ENCODE assay signal across 1 cellular context in the genomic region with DNA sequence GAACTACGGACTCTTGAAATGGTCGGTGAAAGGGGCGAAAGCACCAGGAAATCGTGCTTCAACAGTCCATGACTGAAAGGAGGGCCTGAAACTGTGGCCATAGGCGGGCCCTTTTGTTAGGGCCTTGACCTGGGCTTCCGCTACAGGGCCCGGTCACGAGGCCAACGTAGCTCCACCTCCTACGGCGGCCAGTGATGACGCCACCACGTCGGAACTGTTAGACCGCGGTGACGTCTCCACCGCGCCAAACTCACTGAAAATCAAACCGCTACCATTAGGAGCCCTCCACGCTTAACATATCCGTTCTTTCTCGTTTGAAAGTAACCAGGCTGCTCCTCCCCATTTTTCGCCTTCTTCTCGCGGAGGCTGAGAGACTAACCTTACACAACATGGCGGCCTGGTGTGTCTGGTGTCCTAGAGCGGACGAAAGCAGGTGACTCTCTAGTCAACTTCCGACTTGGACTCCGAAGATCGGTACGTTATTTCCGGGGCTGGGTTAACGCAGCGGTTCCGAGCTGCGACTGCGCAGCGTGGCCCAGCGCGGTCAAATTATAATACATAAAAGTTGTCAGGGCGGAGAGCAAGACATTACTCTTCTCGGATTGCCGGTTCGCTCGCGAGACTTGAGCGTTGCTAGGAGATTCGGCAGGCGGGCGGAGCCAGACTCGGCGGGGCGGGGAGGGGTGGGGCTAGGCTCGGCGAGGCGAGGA.
TF ChIP-seq lines count a peak whose summit lies in the region.

No MANE protein-coding gene starts in this region.

TF ChIP-seq in K562, 482 proteins besides CTCF, POLR2A, EP300 and RAD21 (continued from another document and continues in another):
- TF ChIP-seq, protein P1, sequence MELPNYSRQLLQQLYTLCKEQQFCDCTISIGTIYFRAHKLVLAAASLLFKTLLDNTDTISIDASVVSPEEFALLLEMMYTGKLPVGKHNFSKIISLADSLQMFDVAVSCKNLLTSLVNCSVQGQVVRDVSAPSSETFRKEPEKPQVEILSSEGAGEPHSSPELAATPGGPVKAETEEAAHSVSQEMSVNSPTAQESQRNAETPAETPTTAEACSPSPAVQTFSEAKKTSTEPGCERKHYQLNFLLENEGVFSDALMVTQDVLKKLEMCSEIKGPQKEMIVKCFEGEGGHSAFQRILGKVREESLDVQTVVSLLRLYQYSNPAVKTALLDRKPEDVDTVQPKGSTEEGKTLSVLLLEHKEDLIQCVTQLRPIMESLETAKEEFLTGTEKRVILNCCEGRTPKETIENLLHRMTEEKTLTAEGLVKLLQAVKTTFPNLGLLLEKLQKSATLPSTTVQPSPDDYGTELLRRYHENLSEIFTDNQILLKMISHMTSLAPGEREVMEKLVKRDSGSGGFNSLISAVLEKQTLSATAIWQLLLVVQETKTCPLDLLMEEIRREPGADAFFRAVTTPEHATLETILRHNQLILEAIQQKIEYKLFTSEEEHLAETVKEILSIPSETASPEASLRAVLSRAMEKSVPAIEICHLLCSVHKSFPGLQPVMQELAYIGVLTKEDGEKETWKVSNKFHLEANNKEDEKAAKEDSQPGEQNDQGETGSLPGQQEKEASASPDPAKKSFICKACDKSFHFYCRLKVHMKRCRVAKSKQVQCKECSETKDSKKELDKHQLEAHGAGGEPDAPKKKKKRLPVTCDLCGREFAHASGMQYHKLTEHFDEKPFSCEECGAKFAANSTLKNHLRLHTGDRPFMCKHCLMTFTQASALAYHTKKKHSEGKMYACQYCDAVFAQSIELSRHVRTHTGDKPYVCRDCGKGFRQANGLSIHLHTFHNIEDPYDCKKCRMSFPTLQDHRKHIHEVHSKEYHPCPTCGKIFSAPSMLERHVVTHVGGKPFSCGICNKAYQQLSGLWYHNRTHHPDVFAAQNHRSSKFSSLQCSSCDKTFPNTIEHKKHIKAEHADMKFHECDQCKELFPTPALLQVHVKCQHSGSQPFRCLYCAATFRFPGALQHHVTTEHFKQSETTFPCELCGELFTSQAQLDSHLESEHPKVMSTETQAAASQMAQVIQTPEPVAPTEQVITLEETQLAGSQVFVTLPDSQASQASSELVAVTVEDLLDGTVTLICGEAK (IDR thresholded peaks at IDR 0.05), result peak; percentile 99
- TF ChIP-seq, protein P1 (CRISPR knock-in tag; IDR thresholded peaks at IDR 0.05), result no peak
- TF ChIP-seq RNF2 (IDR thresholded peaks at IDR 0.05) (peak; percentile 33; the same call in 1 of the 2 replicates), KAT8 (IDR thresholded peaks at IDR 0.05; ENCODE audit: low read depth) (peak; percentile 82), ZNF707 (CRISPR knock-in tag; conservative IDR thresholded peaks at IDR 0.05) (no peak), YBX1 (IDR thresholded peaks at IDR 0.05) (no peak), RBM15 (IDR thresholded peaks at IDR 0.05; ENCODE audit: insufficient read depth, low read length) (no peak), CBX1 (IDR thresholded peaks at IDR 0.05; ENCODE audit: low read depth) (peak; percentile 35; the same call in 1 of the 2 replicates), MCM5 (IDR thresholded peaks at IDR 0.05; ENCODE audit: low read depth) (no peak), SMAD3 (CRISPR knock-in tag; conservative IDR thresholded peaks at IDR 0.05) (0 out of 2 replicates have a peak, but pooled peaks have one; percentile 58), KAT7 (CRISPR knock-in tag; IDR thresholded peaks at IDR 0.05; ENCODE audit: borderline replicate concordance) (no peak), POLR3A (IDR thresholded peaks at IDR 0.05; ENCODE audit: borderline replicate concordance, extremely low read depth, insufficient read depth, insufficient read length) (no peak), GTF2F1 (IDR thresholded peaks at IDR 0.05; ENCODE audit: low read depth, low read length) (peak; percentile 89), NUFIP1 (IDR thresholded peaks at IDR 0.05; ENCODE audit: partially characterized antibody) (peak; percentile 93), MED1 (CRISPR knock-in tag; IDR thresholded peaks at IDR 0.05; ENCODE audit: borderline replicate concordance) (no peak), RFX5 (IDR thresholded peaks at IDR 0.05; ENCODE audit: low read depth, low read length) (0 out of 2 replicates have a peak, but pooled peaks have one; percentile 52), NCOA2 (IDR thresholded peaks at IDR 0.05; ENCODE audit: partially characterized antibody in 2 of 2) (no peak), CTBP1 (IDR thresholded peaks at IDR 0.05; ENCODE audit: borderline replicate concordance) (peak; percentile 29; the same call in 1 of the 2 replicates), ZBTB8A (IDR thresholded peaks at IDR 0.05; ENCODE audit: partially characterized antibody) (no peak), ZC3H11A (IDR thresholded peaks at IDR 0.05; ENCODE audit: low read depth, low read length) (peak; percentile 38; the same call in 1 of the 2 replicates), ZBTB17 (CRISPR knock-in tag; IDR thresholded peaks at IDR 0.05) (no peak; the same call in 1 of the 2 replicates), ZNF175 (CRISPR knock-in tag; IDR thresholded peaks at IDR 0.05; ENCODE audit: low read depth) (peak; percentile 91; the same call in 1 of the 2 replicates), NFXL1 (CRISPR knock-in tag; IDR thresholded peaks at IDR 0.05) (no peak), ZNF354B (CRISPR knock-in tag; IDR thresholded peaks at IDR 0.05) (no peak), WHSC1 (IDR thresholded peaks at IDR 0.05; ENCODE audit: low read length) (no peak), PTBP1 (IDR thresholded peaks at IDR 0.05; ENCODE audit: low read depth, low read length) (no peak; the same call in 1 of the 2 replicates)
- TF ChIP-seq, protein P2, sequence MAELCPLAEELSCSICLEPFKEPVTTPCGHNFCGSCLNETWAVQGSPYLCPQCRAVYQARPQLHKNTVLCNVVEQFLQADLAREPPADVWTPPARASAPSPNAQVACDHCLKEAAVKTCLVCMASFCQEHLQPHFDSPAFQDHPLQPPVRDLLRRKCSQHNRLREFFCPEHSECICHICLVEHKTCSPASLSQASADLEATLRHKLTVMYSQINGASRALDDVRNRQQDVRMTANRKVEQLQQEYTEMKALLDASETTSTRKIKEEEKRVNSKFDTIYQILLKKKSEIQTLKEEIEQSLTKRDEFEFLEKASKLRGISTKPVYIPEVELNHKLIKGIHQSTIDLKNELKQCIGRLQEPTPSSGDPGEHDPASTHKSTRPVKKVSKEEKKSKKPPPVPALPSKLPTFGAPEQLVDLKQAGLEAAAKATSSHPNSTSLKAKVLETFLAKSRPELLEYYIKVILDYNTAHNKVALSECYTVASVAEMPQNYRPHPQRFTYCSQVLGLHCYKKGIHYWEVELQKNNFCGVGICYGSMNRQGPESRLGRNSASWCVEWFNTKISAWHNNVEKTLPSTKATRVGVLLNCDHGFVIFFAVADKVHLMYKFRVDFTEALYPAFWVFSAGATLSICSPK (IDR thresholded peaks at IDR 0.05; ENCODE audit: borderline replicate concordance), result no peak
- TF ChIP-seq, protein P3, sequence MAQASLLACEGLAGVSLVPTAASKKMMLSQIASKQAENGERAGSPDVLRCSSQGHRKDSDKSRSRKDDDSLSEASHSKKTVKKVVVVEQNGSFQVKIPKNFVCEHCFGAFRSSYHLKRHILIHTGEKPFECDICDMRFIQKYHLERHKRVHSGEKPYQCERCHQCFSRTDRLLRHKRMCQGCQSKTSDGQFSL (CRISPR knock-in tag; IDR thresholded peaks at IDR 0.05), result no peak
- TF ChIP-seq, protein P3 (tag; IDR thresholded peaks at IDR 0.05), result no peak; a peak in 1 of 4 replicates
- TF ChIP-seq, protein P4, sequence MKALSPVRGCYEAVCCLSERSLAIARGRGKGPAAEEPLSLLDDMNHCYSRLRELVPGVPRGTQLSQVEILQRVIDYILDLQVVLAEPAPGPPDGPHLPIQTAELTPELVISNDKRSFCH (CRISPR knock-in tag; IDR thresholded peaks at IDR 0.05), result no peak
- TF ChIP-seq, protein P4 (tag; IDR thresholded peaks at IDR 0.05), result peak; percentile 90; the same call in 1 of the 2 replicates
- TF ChIP-seq, protein P5, sequence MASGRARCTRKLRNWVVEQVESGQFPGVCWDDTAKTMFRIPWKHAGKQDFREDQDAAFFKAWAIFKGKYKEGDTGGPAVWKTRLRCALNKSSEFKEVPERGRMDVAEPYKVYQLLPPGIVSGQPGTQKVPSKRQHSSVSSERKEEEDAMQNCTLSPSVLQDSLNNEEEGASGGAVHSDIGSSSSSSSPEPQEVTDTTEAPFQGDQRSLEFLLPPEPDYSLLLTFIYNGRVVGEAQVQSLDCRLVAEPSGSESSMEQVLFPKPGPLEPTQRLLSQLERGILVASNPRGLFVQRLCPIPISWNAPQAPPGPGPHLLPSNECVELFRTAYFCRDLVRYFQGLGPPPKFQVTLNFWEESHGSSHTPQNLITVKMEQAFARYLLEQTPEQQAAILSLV (tag; IDR thresholded peaks at IDR 0.05), result no peak
- TF ChIP-seq, protein P6, sequence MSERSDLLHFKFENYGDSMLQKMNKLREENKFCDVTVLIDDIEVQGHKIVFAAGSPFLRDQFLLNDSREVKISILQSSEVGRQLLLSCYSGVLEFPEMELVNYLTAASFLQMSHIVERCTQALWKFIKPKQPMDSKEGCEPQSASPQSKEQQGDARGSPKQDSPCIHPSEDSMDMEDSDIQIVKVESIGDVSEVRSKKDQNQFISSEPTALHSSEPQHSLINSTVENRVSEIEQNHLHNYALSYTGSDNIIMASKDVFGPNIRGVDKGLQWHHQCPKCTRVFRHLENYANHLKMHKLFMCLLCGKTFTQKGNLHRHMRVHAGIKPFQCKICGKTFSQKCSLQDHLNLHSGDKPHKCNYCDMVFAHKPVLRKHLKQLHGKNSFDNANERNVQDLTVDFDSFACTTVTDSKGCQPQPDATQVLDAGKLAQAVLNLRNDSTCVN (CRISPR knock-in tag; IDR thresholded peaks at IDR 0.05), result 0 out of 2 replicates have a peak, but pooled peaks have one; percentile 35
- TF ChIP-seq, protein P7, sequence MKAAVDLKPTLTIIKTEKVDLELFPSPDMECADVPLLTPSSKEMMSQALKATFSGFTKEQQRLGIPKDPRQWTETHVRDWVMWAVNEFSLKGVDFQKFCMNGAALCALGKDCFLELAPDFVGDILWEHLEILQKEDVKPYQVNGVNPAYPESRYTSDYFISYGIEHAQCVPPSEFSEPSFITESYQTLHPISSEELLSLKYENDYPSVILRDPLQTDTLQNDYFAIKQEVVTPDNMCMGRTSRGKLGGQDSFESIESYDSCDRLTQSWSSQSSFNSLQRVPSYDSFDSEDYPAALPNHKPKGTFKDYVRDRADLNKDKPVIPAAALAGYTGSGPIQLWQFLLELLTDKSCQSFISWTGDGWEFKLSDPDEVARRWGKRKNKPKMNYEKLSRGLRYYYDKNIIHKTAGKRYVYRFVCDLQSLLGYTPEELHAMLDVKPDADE (conservative IDR thresholded peaks at IDR 0.05; ENCODE audit: control insufficient read depth, low read depth, low read length), result no peak
- TF ChIP-seq, protein P8, sequence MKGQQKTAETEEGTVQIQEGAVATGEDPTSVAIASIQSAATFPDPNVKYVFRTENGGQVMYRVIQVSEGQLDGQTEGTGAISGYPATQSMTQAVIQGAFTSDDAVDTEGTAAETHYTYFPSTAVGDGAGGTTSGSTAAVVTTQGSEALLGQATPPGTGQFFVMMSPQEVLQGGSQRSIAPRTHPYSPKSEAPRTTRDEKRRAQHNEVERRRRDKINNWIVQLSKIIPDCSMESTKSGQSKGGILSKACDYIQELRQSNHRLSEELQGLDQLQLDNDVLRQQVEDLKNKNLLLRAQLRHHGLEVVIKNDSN (CRISPR knock-in tag; IDR thresholded peaks at IDR 0.05), result peak; percentile 97
- TF ChIP-seq, protein P9, sequence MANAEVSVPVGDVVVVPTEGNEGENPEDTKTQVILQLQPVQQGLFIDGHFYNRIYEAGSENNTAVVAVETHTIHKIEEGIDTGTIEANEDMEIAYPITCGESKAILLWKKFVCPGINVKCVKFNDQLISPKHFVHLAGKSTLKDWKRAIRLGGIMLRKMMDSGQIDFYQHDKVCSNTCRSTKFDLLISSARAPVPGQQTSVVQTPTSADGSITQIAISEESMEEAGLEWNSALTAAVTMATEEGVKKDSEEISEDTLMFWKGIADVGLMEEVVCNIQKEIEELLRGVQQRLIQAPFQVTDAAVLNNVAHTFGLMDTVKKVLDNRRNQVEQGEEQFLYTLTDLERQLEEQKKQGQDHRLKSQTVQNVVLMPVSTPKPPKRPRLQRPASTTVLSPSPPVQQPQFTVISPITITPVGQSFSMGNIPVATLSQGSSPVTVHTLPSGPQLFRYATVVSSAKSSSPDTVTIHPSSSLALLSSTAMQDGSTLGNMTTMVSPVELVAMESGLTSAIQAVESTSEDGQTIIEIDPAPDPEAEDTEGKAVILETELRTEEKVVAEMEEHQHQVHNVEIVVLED (CRISPR knock-in tag; IDR thresholded peaks at IDR 0.05), result peak; percentile 98
- TF ChIP-seq, protein P10, sequence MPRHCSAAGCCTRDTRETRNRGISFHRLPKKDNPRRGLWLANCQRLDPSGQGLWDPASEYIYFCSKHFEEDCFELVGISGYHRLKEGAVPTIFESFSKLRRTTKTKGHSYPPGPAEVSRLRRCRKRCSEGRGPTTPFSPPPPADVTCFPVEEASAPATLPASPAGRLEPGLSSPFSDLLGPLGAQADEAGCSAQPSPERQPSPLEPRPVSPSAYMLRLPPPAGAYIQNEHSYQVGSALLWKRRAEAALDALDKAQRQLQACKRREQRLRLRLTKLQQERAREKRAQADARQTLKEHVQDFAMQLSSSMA (CRISPR knock-in tag; IDR thresholded peaks at IDR 0.05), result peak; percentile 44; the same call in 1 of the 2 replicates
